In genomic region chrX:130028196-130028595, GRCh38 we compare ENCODE assay signal across 8 cellular contexts. TPM values are rescaled to one million over a fixed set of nuclear protein-coding genes. Genes with fewer than 3 reads are reported as not detected.
DNase-seq lines count a peak whose midpoint lies in the region; ATAC-seq and TF ChIP-seq lines count a peak whose summit lies in the region.

No MANE protein-coding gene starts in this region.

- H3K4me3 ChIP-seq in heart left ventricle = no peak overlapping the region

- peak in 1 of 4 donors; percentile 34 for ATAC-seq in heart left ventricle
- no peak for ATAC-seq in HG03439 (IDR thresholded peaks at IDR 0.05; ENCODE audit: unreplicated experiment)

- H3K4me1 ChIP-seq in heart left ventricle = peaks cover 0 to 6% (median 0%) of the 10 kb centered on the region in 12 donors

- no peak for TF ChIP-seq POLR2A in heart left ventricle (IDR thresholded peaks at IDR 0.05)

- 52 to 60% (median 58%) methylated on average over 5 of the region's 5 CpGs for WGBS in heart left ventricle, 4 donors

- no peaks in the 10 kb centered on the region for H3K9me3 ChIP-seq in heart left ventricle

- H3K27ac ChIP-seq in heart left ventricle = no peak overlapping the region

- peak; percentile 50 to 77 (median 62) for TF ChIP-seq CTCF in heart left ventricle (IDR thresholded peaks at IDR 0.05)

- intact Hi-C loops in heart left ventricle (cut with DNase I) = loop anchor here in 8 of 10 donors (1.0 to 10.0 kb wide), 5 partner anchors 101 to 423 kb away; no protein-coding TSS in a partner anchor

- H3K27me3 ChIP-seq in heart left ventricle = no peaks in the 10 kb centered on the region

- H3K36me3 ChIP-seq in heart left ventricle = peaks cover 0 to 62% (median 40%) of the 10 kb centered on the region in 9 donors

- DNase-seq in DMS153 treated with DMSO at 0.1 percent for 48 hours (lab: John Stamatoyannopoulos, UW; ENCODE audit: unreplicated experiment) = peak; percentile 4
- DNase-seq in DMS153 (lab: John Stamatoyannopoulos, UW) = no peak
- DNase-seq in OCI-M1 (lab: John Stamatoyannopoulos, UW) = peak; percentile 54
- DNase-seq in activated effector memory CD4-positive, alpha-beta T cell treated with Interleukin-2 at 50 U/mL for 16 hours = peak; percentile 15
- DNase-seq in heart left ventricle = peak in 4 of 5 donors; percentile 13 to 69 (median 32)
- DNase-seq in stimulated activated CD4-positive, alpha-beta T cell treated with anti-CD3 and anti-CD28 coated beads, Interleukin-12 subunit alpha, Interleukin-12 subunit beta, amount 100 ng/mL, for 4 hours = peak; percentile 52
- no peak for DNase-seq in cortex of kidney (lab: John Stamatoyannopoulos, UW)

RNA-seq across cellular contexts. Expression of gene BCORL1, which starts 45.8 kb away (rescaled TPM):
- total RNA-seq in heart left ventricle = 10 to 100 TPM in 2 of 9 donors, 1 to 10 TPM in 7; 5.3 to 11.0 (median 9.0) TPM
- polyA plus RNA-seq in heart left ventricle = 1 to 10 TPM; 3.3 to 7.5 TPM

Comparison
In these comparisons a context has a peak if more than half of its experiments do, and no peak if none do; other contexts are left out.
1. DNase-seq: peak in DMS153 treated with DMSO at 0.1 percent for 48 hours (single experiment), OCI-M1 (single experiment), activated effector memory CD4-positive, alpha-beta T cell treated with Interleukin-2 at 50 U/mL for 16 hours (single experiment), heart left ventricle (4 of 5) and stimulated activated CD4-positive, alpha-beta T cell treated with anti-CD3 and anti-CD28 coated beads, Interleukin-12 subunit alpha, Interleukin-12 subunit beta, amount 100 ng/mL, for 4 hours (single experiment); none in DMS153 (single experiment) and cortex of kidney (single experiment).